ENCODE assay signal across 1 cellular context in genomic region chr4:184649971-184650855, GRCh38.
TF ChIP-seq lines count a peak whose summit lies in the region.

No MANE protein-coding gene starts in this region.

TF ChIP-seq in HEK293, 187 proteins besides CTCF, POLR2A, EP300 and RAD21 (continued from another document):
- TF ChIP-seq BCL11A (tag by site-specific recombination; IDR thresholded peaks at IDR 0.05; ENCODE audit: low read depth) (no peak), EGR2 (tag by site-specific recombination; IDR thresholded peaks at IDR 0.05; ENCODE audit: low read depth) (no peak), ZNF692 (tag by site-specific recombination; IDR thresholded peaks at IDR 0.05) (no peak), ZSCAN30 (tag by site-specific recombination; IDR thresholded peaks at IDR 0.05) (no peak), ZNF549 (tag by site-specific recombination; IDR thresholded peaks at IDR 0.05) (no peak), ZNF341 (tag by site-specific recombination; IDR thresholded peaks at IDR 0.05; ENCODE audit: low read depth) (peak; percentile 20; the same call in 1 of the 2 replicates), ZNF776 (tag by site-specific recombination; IDR thresholded peaks at IDR 0.05; ENCODE audit: borderline replicate concordance) (no peak), SETDB1 (IDR thresholded peaks at IDR 0.05; ENCODE audit: insufficient read length, low read length) (no peak), ZNF510 (tag by site-specific recombination; IDR thresholded peaks at IDR 0.05; ENCODE audit: insufficient replicate concordance) (no peak), ZNF239 (tag by site-specific recombination; IDR thresholded peaks at IDR 0.05) (no peak), ZNF660 (tag by site-specific recombination; IDR thresholded peaks at IDR 0.05) (no peak), ZNF670 (tag by site-specific recombination; IDR thresholded peaks at IDR 0.05; ENCODE audit: low read depth) (no peak), ZNF473 (tag by site-specific recombination; IDR thresholded peaks at IDR 0.05) (no peak), SALL2 (tag by site-specific recombination; IDR thresholded peaks at IDR 0.05; ENCODE audit: borderline replicate concordance) (no peak), KLF7 (tag by site-specific recombination; IDR thresholded peaks at IDR 0.05; ENCODE audit: borderline replicate concordance) (no peak), HIC1 (tag by site-specific recombination; IDR thresholded peaks at IDR 0.05) (no peak), PRDM6 (tag by site-specific recombination; IDR thresholded peaks at IDR 0.05) (no peak), ZNF501 (tag by site-specific recombination; IDR thresholded peaks at IDR 0.05) (peak; percentile 49), MYNN (tag by site-specific recombination; IDR thresholded peaks at IDR 0.05; ENCODE audit: borderline replicate concordance) (no peak), ZNF18 (tag by site-specific recombination; IDR thresholded peaks at IDR 0.05) (peak; percentile 52), ZNF677 (tag by site-specific recombination; IDR thresholded peaks at IDR 0.05) (no peak)
